9 cellular contexts compared by ENCODE assay signal in genomic region chr7:100669106-100669505, GRCh38. TPM values are rescaled to one million over a fixed set of nuclear protein-coding genes. Genes with fewer than 3 reads are reported as not detected.
"Had no signal": no experiment of that assay in that cellular context is flagged by ENCODE, and none has a peak within 500 bp of the region (broad histone marks: within the 10 kb centered on the region; RNA-seq: fewer than 3 reads in every experiment).

No MANE protein-coding gene starts in this region.

RNA-seq across cellular contexts. Expression of gene ACTL6B, which starts 12.9 kb away (rescaled TPM):
- total RNA-seq: subcutaneous adipose tissue, suprapubic skin, thoracic aorta, tibial nerve, transverse colon, upper lobe of left lung, upper lobe of right lung, ureter, uterus had no signal
